Comparison of ENCODE assay signal across 21 cellular contexts in the genomic region with DNA sequence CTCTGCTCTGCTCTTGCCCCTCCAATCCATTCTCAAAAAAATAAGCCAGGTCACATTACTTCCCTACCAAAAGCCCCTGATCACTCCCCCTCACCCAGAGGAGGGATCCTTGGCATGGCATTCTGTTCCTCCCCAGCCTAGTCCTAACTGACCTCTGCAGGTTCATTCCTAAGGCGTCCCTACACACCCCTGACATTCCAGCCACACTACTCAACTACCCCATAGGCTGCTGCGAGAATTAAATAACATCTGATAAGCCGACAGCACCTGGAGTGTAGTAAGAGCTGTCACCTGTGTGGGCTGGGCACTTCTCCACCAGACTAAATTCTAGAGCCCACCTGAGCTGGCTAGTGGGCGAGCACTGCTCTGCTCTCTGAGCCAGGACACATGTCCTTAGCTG. TPM values are rescaled to one million over a fixed set of nuclear protein-coding genes. Genes with fewer than 3 reads are reported as not detected.
DNase-seq lines count a peak whose midpoint lies in the region; ATAC-seq and TF ChIP-seq lines count a peak whose summit lies in the region.
"Had no signal": no experiment of that assay in that cellular context is flagged by ENCODE, and none has a peak within 500 bp of the region (broad histone marks: within the 10 kb centered on the region; RNA-seq: fewer than 3 reads in every experiment).

No MANE protein-coding gene starts in this region.

- no peaks in the 10 kb centered on the region for H3F3A ChIP-seq in OCI-LY1 (ENCODE audit: insufficient read depth, low read length)

- no peaks in the 10 kb centered on the region for H3K27me3 Mint-ChIP-seq in T-helper 2 cell treated with Interferon-gamma antibody and Interleukin-4, amounts not matched to agents 5 μg/mL and 100 μg/mL, for 36 hours (ENCODE audit: low read depth)
- no peaks in the 10 kb centered on the region for H3K27me3 Mint-ChIP-seq in chondrocyte (ENCODE audit: low read depth)

- no peaks in the 10 kb centered on the region for H3K79me2 ChIP-seq in OCI-LY1 (ENCODE audit: insufficient read depth, low read length)

- H3K27me3 ChIP-seq in OCI-LY1 (ENCODE audit: insufficient read depth, low read length) (no peaks in the 10 kb centered on the region), spleen (replicated peaks in 1 of 7) (no peaks in the 10 kb centered on the region)
- H3K27me3 ChIP-seq: brain microvascular endothelial cell, esophagus muscularis mucosa, testis had no signal

- H4K20me1 ChIP-seq in OCI-LY1 (ENCODE audit: insufficient read depth, low read length), result no peaks in the 10 kb centered on the region

- no peaks in the 10 kb centered on the region for H3K9me3 ChIP-seq in OCI-LY1 (ENCODE audit: low read length)
- no peaks in the 10 kb centered on the region for H3K9me3 ChIP-seq in spleen
- H3K9me3 ChIP-seq: esophagus muscularis mucosa, testis had no signal

- H3K9me3 Mint-ChIP-seq in T-helper 2 cell treated with Interferon-gamma antibody and Interleukin-4, amounts not matched to agents 5 μg/mL and 100 μg/mL, for 36 hours, result peaks cover 4% of the 10 kb centered on the region
- H3K9me3 Mint-ChIP-seq in chondrocyte (ENCODE audit: low read depth), result no peaks in the 10 kb centered on the region
- H3K9me3 Mint-ChIP-seq: nephron progenitor cell had no signal

- TF ChIP-seq CTCF in OCI-LY1 (IDR thresholded peaks at IDR 0.05; ENCODE audit: low read length), result no peak
- no peak for TF ChIP-seq CTCF in epithelial cell of esophagus (IDR thresholded peaks at IDR 0.05; ENCODE audit: insufficient read depth, low read depth, low read length, missing control alignments)
- TF ChIP-seq CTCF in spleen (IDR thresholded peaks at IDR 0.05 in 8 of 11, conservative IDR thresholded peaks at IDR 0.05 in 3 of 11), result no peak
- TF ChIP-seq CTCF in chondrocyte (IDR thresholded peaks at IDR 0.05), result no peak

- no peak overlapping the region for H3K4me3 Mint-ChIP-seq in T-helper 2 cell treated with Interferon-gamma antibody and Interleukin-4, amounts not matched to agents 5 μg/mL and 100 μg/mL, for 36 hours
- H3K4me3 Mint-ChIP-seq in chondrocyte (ENCODE audit: unreplicated experiment), result no peak overlapping the region
- H3K4me3 Mint-ChIP-seq: nephron progenitor cell had no signal

- H3K9ac ChIP-seq in OCI-LY1 (ENCODE audit: low read length), result no peak overlapping the region

- peak overlapping the region; percentile 95 for H3K27ac ChIP-seq in OCI-LY1 (ENCODE audit: low read depth, low read length, poor library complexity, severe bottlenecking)
- peak overlapping the region in 5 of 8 donors; percentile 6 to 80 (median 70) for H3K27ac ChIP-seq in spleen
- H3K27ac ChIP-seq: brain microvascular endothelial cell, esophagus muscularis mucosa, testis had no signal

- no peak overlapping the region for H3K4me3 ChIP-seq in OCI-LY1 (ENCODE audit: low read depth, low read length, poor library complexity, severe bottlenecking)
- H3K4me3 ChIP-seq in epithelial cell of esophagus (ENCODE audit: low read length), result no peak overlapping the region
- no peak overlapping the region for H3K4me3 ChIP-seq in spleen
- H3K4me3 ChIP-seq: esophagus muscularis mucosa, lung, skin epidermis, testis had no signal

- TF ChIP-seq POLR2A in spleen (IDR thresholded peaks at IDR 0.05), result no peak

- no peak overlapping the region for H3K4me2 ChIP-seq in OCI-LY1 (ENCODE audit: low read length)

- no peak for ATAC-seq in GM18519 (IDR thresholded peaks at IDR 0.05; ENCODE audit: low FRiP score, unreplicated experiment)
- ATAC-seq in HG02970 (IDR thresholded peaks at IDR 0.05; ENCODE audit: low FRiP score, unreplicated experiment), result no peak
- ATAC-seq: activated naive CD4-positive, alpha-beta T cell treated with anti-CD3 and anti-CD28 coated beads, Interleukin-2, amount 50 U/mL, for 72 hours had no signal

- H3K4me1 Mint-ChIP-seq in T-helper 2 cell treated with Interferon-gamma antibody and Interleukin-4, amounts not matched to agents 5 μg/mL and 100 μg/mL, for 36 hours (ENCODE audit: low read depth), result peaks cover 67% of the 10 kb centered on the region
- peaks cover 3% of the 10 kb centered on the region for H3K4me1 Mint-ChIP-seq in chondrocyte (ENCODE audit: low read depth)

- H3K36me3 ChIP-seq in OCI-LY1 (ENCODE audit: insufficient read depth, low read length) (no peaks in the 10 kb centered on the region), spleen (no peaks in the 10 kb centered on the region)
- H3K36me3 ChIP-seq: brain microvascular endothelial cell, esophagus muscularis mucosa had no signal

- no peak overlapping the region for H2AFZ ChIP-seq in OCI-LY1 (ENCODE audit: low read length)

- DNase-seq in T-helper 2 cell treated with Interferon-gamma antibody and Interleukin-4, amounts not matched to agents 5 μg/mL and 100 μg/mL, for 36 hours (ENCODE audit: low spot score), result no peak
- DNase-seq in T-helper 2 cell (no peak), epithelial cell of esophagus (ENCODE audit: low read depth) (peak; percentile 28), spleen (no peak), chondrocyte (ENCODE audit: low spot score) (no peak)
- DNase-seq: 8988T; activated T-cell treated with anti-CD3 and anti-CD28 coated beads, Interleukin-2, amount 50 U/mL, for 48 hours; brain microvascular endothelial cell; GF-D8; Karpas-422; NCI-H774; nephron progenitor cell; stimulated activated CD4-positive, alpha-beta T cell treated with anti-CD3 and anti-CD28 coated beads, Interleukin-4, amount 100 ng/mL, for 4 hours had no signal

- WGBS in spleen, 5 donors, result 89 to 93% (median 93%) methylated on average over 4 of the region's 4 CpGs

- peaks cover 54% of the 10 kb centered on the region for H3K4me1 ChIP-seq in OCI-LY1 (ENCODE audit: insufficient read depth, low read length, severe bottlenecking)
- peaks cover 15 to 80% (median 55%) of the 10 kb centered on the region in 6 donors for H3K4me1 ChIP-seq in spleen

- intact Hi-C loops in spleen (cut with DNase I; ENCODE audit: low total_unique reads), result no loop called here

- no peaks in the 10 kb centered on the region for H3K9me2 ChIP-seq in OCI-LY1 (ENCODE audit: low read depth, low read length)

- peaks cover 9% of the 10 kb centered on the region for H3K36me3 Mint-ChIP-seq in T-helper 2 cell treated with Interferon-gamma antibody and Interleukin-4, amounts not matched to agents 5 μg/mL and 100 μg/mL, for 36 hours (ENCODE audit: low read depth)
- no peaks in the 10 kb centered on the region for H3K36me3 Mint-ChIP-seq in chondrocyte (ENCODE audit: low read depth)

- peak overlapping the region; percentile 55 for H3K27ac Mint-ChIP-seq in T-helper 2 cell treated with Interferon-gamma antibody and Interleukin-4, amounts not matched to agents 5 μg/mL and 100 μg/mL, for 36 hours
- H3K27ac Mint-ChIP-seq in chondrocyte (ENCODE audit: unreplicated experiment), result no peak overlapping the region
- H3K27ac Mint-ChIP-seq: nephron progenitor cell had no signal

RNA-seq across cellular contexts. Expression of a gene that starts 44.7 kb away (rescaled TPM):
- total RNA-seq in spleen, result 10 to 100 TPM; 14.6 to 32.0 (median 19.4) TPM
- 1 to 10 TPM; 2.5 to 4.4 (median 4.3) TPM for polyA plus RNA-seq in spleen
- 40.1 to 139 TPM (median 136 TPM) in 3 replicates for total RNA-seq in chondrocyte
